ENCODE assay signal across 24 cellular contexts in genomic region chr6:1103027-1103426, GRCh38.
"Had no signal": no experiment of that assay in that cellular context is flagged by ENCODE, and none has a peak within 500 bp of the region (broad histone marks: within the 10 kb centered on the region; RNA-seq: fewer than 3 reads in every experiment).

No MANE protein-coding gene starts in this region.

- H3K27me3 ChIP-seq: brain microvascular endothelial cell, esophagus muscularis mucosa, sigmoid colon, upper lobe of left lung had no signal

- H3K4me3 Mint-ChIP-seq: activated CD4-positive, alpha-beta T cell treated with anti-CD3 and anti-CD28 coated beads, Interleukin-2, amount 10 ng/mL, durations not matched to agents 7 days and 5 days; activated CD8-positive, alpha-beta memory T cell treated with anti-CD3 and anti-CD28 coated beads, Interleukin-2, amount 10 ng/mL, durations not matched to agents 7 days and 5 days; activated CD8-positive, alpha-beta T cell treated with anti-CD3 and anti-CD28 coated beads for 36 hours; activated naive CD4-positive, alpha-beta T cell treated with anti-CD3 and anti-CD28 coated beads, Interleukin-2, amount 50 U/mL, for 24 hours; central memory CD8-positive, alpha-beta T cell; naive B cell had no signal

- H3K27ac Mint-ChIP-seq: activated CD4-positive, alpha-beta T cell treated with anti-CD3 and anti-CD28 coated beads, Interleukin-2, amount 10 ng/mL, durations not matched to agents 7 days and 5 days; activated CD8-positive, alpha-beta memory T cell treated with anti-CD3 and anti-CD28 coated beads, Interleukin-2, amount 10 ng/mL, durations not matched to agents 7 days and 5 days; activated CD8-positive, alpha-beta T cell treated with anti-CD3 and anti-CD28 coated beads for 36 hours; activated naive CD4-positive, alpha-beta T cell treated with anti-CD3 and anti-CD28 coated beads, Interleukin-2, amount 50 U/mL, for 24 hours; naive B cell had no signal

- ATAC-seq: activated CD8-positive, alpha-beta memory T cell treated with anti-CD3 and anti-CD28 coated beads, Interleukin-2, amount 10 ng/mL, durations not matched to agents 7 days and 5 days; activated CD8-positive, alpha-beta T cell treated with anti-CD3 and anti-CD28 coated beads for 36 hours; gastrocnemius medialis; left lobe of liver had no signal

- DNase-seq: activated CD4-positive, alpha-beta T cell treated with anti-CD3 and anti-CD28 coated beads, Interleukin-2, amount 10 ng/mL, durations not matched to agents 7 days and 5 days; activated CD4-positive, CD25-positive, alpha-beta regulatory T cell treated with anti-CD3 and anti-CD28 coated beads, Interleukin-2, amount 50 U/mL, for 72 hours; activated CD8-positive, alpha-beta memory T cell treated with anti-CD3 and anti-CD28 coated beads, Interleukin-2, amount 10 ng/mL, durations not matched to agents 7 days and 5 days; activated CD8-positive, alpha-beta T cell treated with anti-CD3 and anti-CD28 coated beads for 36 hours; activated gamma-delta T cell treated with Interleukin-2 at 50 U/mL for 16 hours; aorta; brain microvascular endothelial cell; effector memory CD4-positive, alpha-beta T cell; gastrocnemius medialis; heart left ventricle; naive B cell; retina; sigmoid colon; stimulated activated CD4-positive, alpha-beta T cell treated with anti-CD3 and anti-CD28 coated beads, Interleukin-2, amount 100 ng/mL, for 48 hours; stimulated activated CD8-positive, alpha-beta memory T cell treated with anti-CD3 and anti-CD28 coated beads, Interleukin-4, amount 100 ng/mL, for 48 hours; stimulated activated naive CD4-positive, alpha-beta T cell; upper lobe of left lung had no signal

- H3K9me3 Mint-ChIP-seq: activated CD4-positive, alpha-beta T cell treated with anti-CD3 and anti-CD28 coated beads, Interleukin-2, amount 10 ng/mL, durations not matched to agents 7 days and 5 days; activated naive CD4-positive, alpha-beta T cell treated with anti-CD3 and anti-CD28 coated beads, Interleukin-2, amount 50 U/mL, for 24 hours; central memory CD8-positive, alpha-beta T cell had no signal

- H3K36me3 ChIP-seq: brain microvascular endothelial cell, esophagus muscularis mucosa, gastrocnemius medialis, heart left ventricle, sigmoid colon, thoracic aorta, upper lobe of left lung had no signal

- H3K4me1 Mint-ChIP-seq: activated CD4-positive, alpha-beta T cell treated with anti-CD3 and anti-CD28 coated beads, Interleukin-2, amount 10 ng/mL, durations not matched to agents 7 days and 5 days; activated CD8-positive, alpha-beta memory T cell treated with anti-CD3 and anti-CD28 coated beads, Interleukin-2, amount 10 ng/mL, durations not matched to agents 7 days and 5 days; activated naive CD4-positive, alpha-beta T cell treated with anti-CD3 and anti-CD28 coated beads, Interleukin-2, amount 50 U/mL, for 24 hours; central memory CD8-positive, alpha-beta T cell; naive B cell had no signal

- H3K27ac ChIP-seq: brain microvascular endothelial cell, esophagus muscularis mucosa, gastrocnemius medialis, heart left ventricle, sigmoid colon, thoracic aorta, upper lobe of left lung, VCaP had no signal

- H3K4me3 ChIP-seq: esophagus muscularis mucosa, gastrocnemius medialis, heart left ventricle, lung, sigmoid colon, thoracic aorta, upper lobe of left lung had no signal

- H3K9me3 ChIP-seq: esophagus muscularis mucosa, gastrocnemius medialis, sigmoid colon, thoracic aorta, upper lobe of left lung had no signal

- H3K4me1 ChIP-seq: gastrocnemius medialis, upper lobe of left lung had no signal

- H3K36me3 Mint-ChIP-seq: activated CD8-positive, alpha-beta memory T cell treated with anti-CD3 and anti-CD28 coated beads, Interleukin-2, amount 10 ng/mL, durations not matched to agents 7 days and 5 days; activated naive CD4-positive, alpha-beta T cell treated with anti-CD3 and anti-CD28 coated beads, Interleukin-2, amount 50 U/mL, for 24 hours had no signal
